ENCODE assay signal across 22 cellular contexts in the genomic region with DNA sequence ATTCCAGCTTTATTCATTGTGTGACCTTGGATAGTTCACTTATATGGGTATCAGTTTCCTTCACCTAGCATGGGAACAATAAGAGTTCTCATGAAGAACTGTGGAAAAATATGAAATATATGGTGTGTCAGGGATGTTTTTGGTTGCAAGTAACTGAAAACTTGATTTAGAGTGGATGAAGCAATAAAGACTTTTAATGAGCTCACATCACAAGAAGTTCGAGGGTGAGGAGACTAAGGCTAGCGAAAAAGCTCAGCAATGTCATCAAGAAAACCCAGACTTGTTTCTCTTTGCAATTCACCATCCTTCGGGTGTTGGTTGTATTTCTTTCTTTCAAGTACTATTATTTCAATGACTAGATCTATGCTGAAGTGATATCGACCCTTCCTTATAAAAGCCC.
A peak's percentile ranks its signal among the peaks of the same experiment; 100 is the strongest.
DNase-seq lines count a peak whose midpoint lies in the region; ATAC-seq and TF ChIP-seq lines count a peak whose summit lies in the region.
"Had no signal": no experiment of that assay in that cellular context is flagged by ENCODE, and none has a peak within 500 bp of the region (broad histone marks: within the 10 kb centered on the region; RNA-seq: fewer than 3 reads in every experiment).

No MANE protein-coding gene starts in this region.

- DNase-seq in GM23248, result peak; percentile 27
- peak; percentile 6 to 25 for DNase-seq in NOMO-1 (lab: John Stamatoyannopoulos, UW; ENCODE audit: unreplicated experiment in 2 of 2)
- DNase-seq in chondrocyte (ENCODE audit: low spot score), result no peak
- DNase-seq in gastrocnemius medialis, result no peak
- no peak for DNase-seq in stimulated activated CD4-positive, alpha-beta T cell treated with anti-CD3 and anti-CD28 coated beads, Interleukin-1b, Interleukin-23, amount 100 ng/mL, for 48 hours
- no peak for DNase-seq in NCI-H2107 (lab: John Stamatoyannopoulos, UW)
- DNase-seq: activated CD4-positive, alpha-beta memory T cell treated with anti-CD3 and anti-CD28 coated beads for 36 hours; activated gamma-delta T cell treated with Interleukin-2 at 50 U/mL for 16 hours; Caco-2; Kasumi-1; NCI-H1417; NCI-H524 treated with DMSO at 0.1 percent for 48 hours; retina; SJCRH30; T-helper 17 cell had no signal

- in situ Hi-C loops in GM23248 (cut with MboI), result no loop called here
- in situ Hi-C loops in gastrocnemius medialis (cut with MboI; ENCODE audit: low sequenced_read_pairs in 4 of 4), result loop anchor here in 1 of 4 donors (25.0 kb wide), 1 partner anchor 310 kb away; no protein-coding TSS in a partner anchor

- no peaks in the 10 kb centered on the region for H3K27me3 Mint-ChIP-seq in chondrocyte (ENCODE audit: low read depth)

- peak in 1 of 2 donors; percentile 3 for TF ChIP-seq POLR2A in gastrocnemius medialis (IDR thresholded peaks at IDR 0.05)

- H3K4me2 ChIP-seq in GM23248 (ENCODE audit: unreplicated experiment), result peak overlapping the region; percentile 16

- H3K36me3 ChIP-seq in GM23248 (ENCODE audit: low read depth) (no peaks in the 10 kb centered on the region), gastrocnemius medialis (no peaks in the 10 kb centered on the region)
- H3K36me3 ChIP-seq: cardiac muscle cell, HAP-1, left lung, SJCRH30 had no signal

- no peak overlapping the region for H3K4me3 Mint-ChIP-seq in chondrocyte (ENCODE audit: unreplicated experiment)
- H3K4me3 Mint-ChIP-seq: activated CD4-positive, alpha-beta memory T cell treated with anti-CD3 and anti-CD28 coated beads for 36 hours; B cell; T-helper 17 cell; WTC11 had no signal

- H3F3A ChIP-seq in GM23248 (ENCODE audit: insufficient read depth), result peaks cover 57% of the 10 kb centered on the region

- no peak for ATAC-seq in gastrocnemius medialis
- ATAC-seq in HG03571 (IDR thresholded peaks at IDR 0.05; ENCODE audit: unreplicated experiment), result no peak
- ATAC-seq in GM21825 (IDR thresholded peaks at IDR 0.05; ENCODE audit: unreplicated experiment), result no peak
- ATAC-seq: T-helper 17 cell, WTC11 had no signal

- 96 to 99% methylated on average over 4 of the region's 4 CpGs for WGBS in GM23248 (ENCODE audit: low coverage in 1 of 2, low lambda C conversion rate in 2 of 2, missing lambda C conversion rate in 2 of 2), 2 experiments

- peaks cover 66% of the 10 kb centered on the region for H3K4me1 Mint-ChIP-seq in chondrocyte (ENCODE audit: low read depth)
- H3K4me1 Mint-ChIP-seq: B cell, T-helper 17 cell had no signal

- H3K9ac ChIP-seq in GM23248, result peak overlapping the region; percentile 52

- peak overlapping the region; percentile 99 for H3K27ac Mint-ChIP-seq in chondrocyte (ENCODE audit: unreplicated experiment)
- H3K27ac Mint-ChIP-seq: activated CD4-positive, alpha-beta memory T cell treated with anti-CD3 and anti-CD28 coated beads for 36 hours; B cell; T-helper 17 cell; WTC11 had no signal

- no peaks in the 10 kb centered on the region for H3K36me3 Mint-ChIP-seq in chondrocyte (ENCODE audit: low read depth)
- H3K36me3 Mint-ChIP-seq: activated CD4-positive, alpha-beta memory T cell treated with anti-CD3 and anti-CD28 coated beads for 36 hours; WTC11 had no signal

- H3K79me2 ChIP-seq in GM23248 (ENCODE audit: insufficient read depth), result no peaks in the 10 kb centered on the region

- H3K9me3 Mint-ChIP-seq in chondrocyte (ENCODE audit: low read depth), result peaks cover 4% of the 10 kb centered on the region
- H3K9me3 Mint-ChIP-seq: activated CD4-positive, alpha-beta memory T cell treated with anti-CD3 and anti-CD28 coated beads for 36 hours had no signal

- H3K27me3 ChIP-seq in GM23248 (replicated peaks; ENCODE audit: insufficient read depth) (no peaks in the 10 kb centered on the region), gastrocnemius medialis (no peaks in the 10 kb centered on the region)
- H3K27me3 ChIP-seq: cardiac muscle cell, left lung, SJCRH30 had no signal

- H3K4me3 ChIP-seq in GM23248 (no peak overlapping the region), gastrocnemius medialis (no peak overlapping the region)
- H3K4me3 ChIP-seq: cardiac muscle cell, HAP-1, left lung, SJCRH30 had no signal

- intact Hi-C loops in gastrocnemius medialis (cut with DNase I; ENCODE audit: low total_unique reads), result loop anchor here (1.0 to 10.0 kb wide), 6 partner anchors 125 to 588 kb away; no protein-coding TSS in a partner anchor

- no peaks in the 10 kb centered on the region for H4K20me1 ChIP-seq in GM23248 (ENCODE audit: insufficient read depth)

- H3K4me1 ChIP-seq in GM23248 (ENCODE audit: insufficient read depth) (peaks cover 69% of the 10 kb centered on the region), gastrocnemius medialis (peaks cover 43 to 60% of the 10 kb centered on the region in 2 donors)
- H3K4me1 ChIP-seq: HAP-1 had no signal

- no peaks in the 10 kb centered on the region for H3K9me2 ChIP-seq in GM23248 (ENCODE audit: insufficient read depth)

- no peak overlapping the region for H2AFZ ChIP-seq in GM23248

- no peaks in the 10 kb centered on the region for H3K9me3 ChIP-seq in GM23248 (ENCODE audit: low read depth)
- no peaks in the 10 kb centered on the region for H3K9me3 ChIP-seq in gastrocnemius medialis
- H3K9me3 ChIP-seq: HAP-1, left lung, SJCRH30 had no signal

- TF ChIP-seq CTCF in chondrocyte (IDR thresholded peaks at IDR 0.05) (no peak), gastrocnemius medialis (IDR thresholded peaks at IDR 0.05 in 4 of 5, conservative IDR thresholded peaks at IDR 0.05 in 1 of 5) (no peak)

- H3K27ac ChIP-seq in GM23248 (peak overlapping the region; percentile 96), gastrocnemius medialis (peak overlapping the region; percentile 88 to 94 (median 90))
- H3K27ac ChIP-seq: cardiac muscle cell, SJCRH30 had no signal

Comparison
In these comparisons a context has a peak if more than half of its experiments do, and no peak if none do; other contexts are left out.
1. DNase-seq: peak in GM23248 (single experiment) and NOMO-1 (2 of 2); none in chondrocyte (single experiment), gastrocnemius medialis (0 of 2), stimulated activated CD4-positive, alpha-beta T cell treated with anti-CD3 and anti-CD28 coated beads, Interleukin-1b, Interleukin-23, amount 100 ng/mL, for 48 hours (single experiment) and NCI-H2107 (single experiment).